In the genomic region with DNA sequence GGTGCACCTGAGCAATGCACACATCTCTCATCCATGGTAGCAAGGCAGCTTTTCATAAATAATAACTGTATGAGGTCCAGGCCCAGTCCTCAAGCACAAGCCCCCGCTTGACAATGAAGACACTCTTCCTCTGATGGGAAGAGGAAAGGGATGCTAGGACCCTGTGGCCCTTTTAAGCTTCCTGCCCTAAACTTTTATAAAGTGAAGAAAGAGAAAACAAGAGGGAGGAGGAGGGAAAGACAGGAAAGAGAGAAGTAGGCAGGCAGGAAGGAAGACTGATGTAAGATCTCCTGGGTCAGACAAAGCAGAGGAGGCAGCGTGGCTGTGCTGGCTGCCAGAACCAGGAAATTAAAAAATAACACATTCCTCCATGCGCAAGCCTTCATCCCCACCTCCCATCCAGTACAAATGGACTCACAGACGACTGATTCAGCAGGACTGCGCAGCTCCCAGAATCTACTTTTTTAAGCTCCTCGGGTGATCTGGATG, we compare ENCODE assay signal across 9 cellular contexts. TPM values are rescaled to one million over a fixed set of nuclear protein-coding genes. Genes with fewer than 3 reads are reported as not detected.
A peak's percentile ranks its signal among the peaks of the same experiment; 100 is the strongest.
DNase-seq lines count a peak whose midpoint lies in the region; ATAC-seq and TF ChIP-seq lines count a peak whose summit lies in the region.
"Had no signal": no experiment of that assay in that cellular context is flagged by ENCODE, and none has a peak within 500 bp of the region (broad histone marks: within the 10 kb centered on the region; RNA-seq: fewer than 3 reads in every experiment).

No MANE protein-coding gene starts in this region.

- peak overlapping the region; percentile 18; the same call in 1 of the 2 replicates for H3K4me3 ChIP-seq in BLaER1
- no peak overlapping the region for H3K4me3 ChIP-seq in KMS-11 (IDR thresholded peaks at IDR 0.05; ENCODE audit: insufficient read depth, low read depth, low read length)
- no peak overlapping the region for H3K4me3 ChIP-seq in lower lobe of right lung

- H3K9me3 Mint-ChIP-seq in activated naive CD8-positive, alpha-beta T cell treated with anti-CD3 and anti-CD28 coated beads for 36 hours, result peaks cover 26% of the 10 kb centered on the region

- H4K20me1 ChIP-seq in BLaER1 (peaks cover 41% of the 10 kb centered on the region), KMS-11 (ENCODE audit: insufficient read depth) (no peaks in the 10 kb centered on the region)

- H3K27me3 ChIP-seq in BLaER1 (no peaks in the 10 kb centered on the region), KMS-11 (ENCODE audit: insufficient read depth, low read depth) (no peaks in the 10 kb centered on the region), lower lobe of right lung (ENCODE audit: low read depth) (no peaks in the 10 kb centered on the region)

- TF ChIP-seq CTCF in KMS-11 (conservative IDR thresholded peaks at IDR 0.05; ENCODE audit: low read depth, low read length), result no peak
- no peak for TF ChIP-seq CTCF in lower lobe of right lung (IDR thresholded peaks at IDR 0.05)
- no peak for TF ChIP-seq CTCF in GM20000 (IDR thresholded peaks at IDR 0.05; ENCODE audit: extremely low read depth, missing control alignments)

- H3K27ac Mint-ChIP-seq in activated naive CD8-positive, alpha-beta T cell treated with anti-CD3 and anti-CD28 coated beads for 36 hours, result peak overlapping the region; percentile 96

- H3K9me3 ChIP-seq in BLaER1 (peaks cover 28% of the 10 kb centered on the region), lower lobe of right lung (no peaks in the 10 kb centered on the region)

- H2AFZ ChIP-seq in KMS-11 (ENCODE audit: low read depth), result no peak overlapping the region

- H3K4me3 Mint-ChIP-seq in activated naive CD8-positive, alpha-beta T cell treated with anti-CD3 and anti-CD28 coated beads for 36 hours, result peak overlapping the region; percentile 62

- H3K4me1 ChIP-seq in BLaER1 (peaks cover 59% of the 10 kb centered on the region), KMS-11 (ENCODE audit: low read depth, poor library complexity, severe bottlenecking) (peaks cover 50% of the 10 kb centered on the region), lower lobe of right lung (peaks cover 38% of the 10 kb centered on the region)

- H3K27ac ChIP-seq in BLaER1, result peak overlapping the region; percentile 88
- peak overlapping the region; percentile 36; the same call in 1 of the 2 replicates for H3K27ac ChIP-seq in KMS-11
- peak overlapping the region; percentile 47 for H3K27ac ChIP-seq in lower lobe of right lung

- peaks cover 78% of the 10 kb centered on the region for H3K36me3 Mint-ChIP-seq in activated naive CD8-positive, alpha-beta T cell treated with anti-CD3 and anti-CD28 coated beads for 36 hours

- ATAC-seq in lower lobe of right lung (peak; percentile 58 to 59), HG02884 (IDR thresholded peaks at IDR 0.05; ENCODE audit: unreplicated experiment) (no peak), GM21529 (IDR thresholded peaks at IDR 0.05; ENCODE audit: unreplicated experiment) (no peak)

- intact Hi-C loops in lower lobe of right lung (cut with DNase I), result no loop called here

- H3K4me1 Mint-ChIP-seq in activated naive CD8-positive, alpha-beta T cell treated with anti-CD3 and anti-CD28 coated beads for 36 hours, result peaks cover 51% of the 10 kb centered on the region

- no peaks in the 10 kb centered on the region for H3K27me3 Mint-ChIP-seq in activated naive CD8-positive, alpha-beta T cell treated with anti-CD3 and anti-CD28 coated beads for 36 hours

- DNase-seq in activated naive CD8-positive, alpha-beta T cell treated with anti-CD3 and anti-CD28 coated beads for 36 hours, result no peak
- no peak for DNase-seq in lower lobe of right lung
- no peak for DNase-seq in GM19240 (ENCODE audit: insufficient read length, low spot score)
- DNase-seq in GM20000 (ENCODE audit: low spot score), result no peak
- DNase-seq: activated CD8-positive, alpha-beta memory T cell treated with anti-CD3 and anti-CD28 coated beads, Interleukin-2, amount 50 U/mL, for 48 hours had no signal

- peaks cover 17% of the 10 kb centered on the region; the same call in 1 of the 2 replicates for H3K79me2 ChIP-seq in KMS-11 (ENCODE audit: insufficient read depth, low read depth)

- H3K4me2 ChIP-seq in BLaER1, result peak overlapping the region; percentile 89
- no peak overlapping the region for H3K4me2 ChIP-seq in KMS-11

- H3K9ac ChIP-seq in BLaER1, result peak overlapping the region; percentile 75
- no peak overlapping the region for H3K9ac ChIP-seq in KMS-11

- H3K36me3 ChIP-seq in BLaER1 (peaks cover 60% of the 10 kb centered on the region), KMS-11 (ENCODE audit: insufficient read depth) (peaks cover 23% of the 10 kb centered on the region; the same call in 1 of the 2 replicates), lower lobe of right lung (peaks cover 44% of the 10 kb centered on the region)

RNA-seq across cellular contexts. Expression of gene TNFAIP3, which starts 16.4 kb away (rescaled TPM):
- 100 to 1,000 TPM; 214 to 222 TPM for total RNA-seq in activated naive CD8-positive, alpha-beta T cell treated with anti-CD3 and anti-CD28 coated beads for 36 hours
- total RNA-seq in lower lobe of right lung, result 44.6 TPM

Comparison
In these comparisons a context has a peak if more than half of its experiments do, and no peak if none do; other contexts are left out.
1. H3K27ac ChIP-seq: peak in every context shown above with its lines; median percentile 88 in BLaER1; 47 in lower lobe of right lung; 36 in KMS-11.
2. ATAC-seq: peak in lower lobe of right lung (2 of 2); none in HG02884 (single experiment) and GM21529 (single experiment).